Comparison of ENCODE assay signal across 16 cellular contexts in the genomic region with DNA sequence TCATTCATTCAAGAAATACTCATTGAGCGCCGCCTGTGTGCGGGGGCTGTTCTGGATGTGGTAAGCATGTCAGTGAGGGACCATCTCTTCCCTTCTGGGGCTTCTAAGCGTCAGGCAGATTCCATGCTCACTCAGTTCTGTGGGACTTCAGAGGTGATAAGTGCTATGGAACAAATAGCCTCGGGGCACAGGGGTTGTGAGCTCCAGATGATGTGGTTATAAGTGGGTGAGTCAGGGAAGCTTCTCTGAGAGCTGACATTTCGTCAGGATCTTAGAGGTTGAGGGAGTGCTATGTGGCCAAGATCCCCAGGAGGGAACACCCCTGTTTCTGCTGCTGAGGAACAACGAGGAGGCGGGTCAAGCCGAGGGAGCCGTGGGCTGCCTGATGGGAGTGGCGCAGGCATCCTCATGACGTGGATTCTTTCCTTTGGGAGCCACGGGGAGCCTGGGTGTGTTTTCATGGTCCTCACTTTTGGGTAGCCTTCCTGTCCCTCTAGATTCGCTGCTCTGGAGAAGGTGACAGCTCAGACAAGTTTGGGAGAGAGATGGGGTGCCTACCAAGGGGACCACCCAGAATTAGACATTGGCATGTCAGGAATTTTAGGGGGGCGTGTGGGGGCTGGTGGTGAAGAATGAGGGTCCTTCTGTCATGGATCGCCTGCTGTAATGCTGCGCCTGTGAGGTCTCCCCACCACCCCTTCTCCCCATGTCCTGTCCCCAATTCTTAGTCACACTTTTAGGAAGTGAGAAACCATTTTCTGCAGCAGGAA. TPM values are rescaled to one million over a fixed set of nuclear protein-coding genes. Genes with fewer than 3 reads are reported as not detected.
DNase-seq lines count a peak whose midpoint lies in the region; ATAC-seq and TF ChIP-seq lines count a peak whose summit lies in the region.
"Had no signal": no experiment of that assay in that cellular context is flagged by ENCODE, and none has a peak within 500 bp of the region (broad histone marks: within the 10 kb centered on the region; RNA-seq: fewer than 3 reads in every experiment).

No MANE protein-coding gene starts in this region.

- H3K23ac ChIP-seq in trophoblast cell (ENCODE audit: low read length), result no peak overlapping the region

- no peak overlapping the region for H4K8ac ChIP-seq in trophoblast cell (ENCODE audit: low read depth, low read length)

- no peaks in the 10 kb centered on the region for H3K9me3 ChIP-seq in MG63
- no peaks in the 10 kb centered on the region for H3K9me3 ChIP-seq in endodermal cell (ENCODE audit: control insufficient read depth, low read length)
- H3K9me3 ChIP-seq in trophoblast cell (ENCODE audit: insufficient read depth, low read depth, low read length), result peaks cover 2% of the 10 kb centered on the region
- H3K9me3 ChIP-seq in left ventricle myocardium inferior (replicated peaks), result no peaks in the 10 kb centered on the region

- ATAC-seq in Right ventricle myocardium inferior, result no peak
- ATAC-seq: Panc1, T-cell, WTC11 had no signal

- H3K27me3 ChIP-seq in MG63 (no peaks in the 10 kb centered on the region), endodermal cell (ENCODE audit: control insufficient read depth, insufficient read depth, low read length, poor library complexity, severe bottlenecking) (no peaks in the 10 kb centered on the region), trophoblast cell (ENCODE audit: insufficient read depth, low read length) (no peaks in the 10 kb centered on the region), left ventricle myocardium inferior (ENCODE audit: low read depth) (peaks cover 68% of the 10 kb centered on the region)

- no peak overlapping the region for H3K9ac ChIP-seq in endodermal cell (ENCODE audit: extremely low read depth, low read length, poor library complexity, severe bottlenecking)
- H3K9ac ChIP-seq in trophoblast cell (ENCODE audit: low read length), result no peak overlapping the region

- no peak overlapping the region for H3K4me3 Mint-ChIP-seq in endodermal cell
- H3K4me3 Mint-ChIP-seq: naive B cell, T-cell, WTC11 had no signal

- no peak overlapping the region for H2BK120ac ChIP-seq in trophoblast cell (ENCODE audit: insufficient read depth, low read length, poor library complexity)

- DNase-seq in NCI-H146 (lab: John Stamatoyannopoulos, UW), result peak; percentile 20
- no peak for DNase-seq in NCI-H146 treated with DMSO at 0.1 percent for 48 hours (lab: John Stamatoyannopoulos, UW; ENCODE audit: unreplicated experiment)
- peak; percentile 60 for DNase-seq in MG63
- DNase-seq in endodermal cell, result peak; percentile 49
- DNase-seq in trophoblast cell, result peak; percentile 91 to 94
- DNase-seq in HT-29 (ENCODE audit: low spot score), result no peak
- no peak for DNase-seq in left ventricle myocardium inferior
- DNase-seq in Right ventricle myocardium inferior (ENCODE audit: missing footprints), result no peak
- DNase-seq: activated effector memory CD4-positive, alpha-beta T cell treated with Interleukin-2 at 50 U/mL for 16 hours; H9; naive B cell; NCI-H1436; NCI-H748 treated with DMSO at 0.1 percent for 48 hours; T-cell had no signal

- no peak overlapping the region for H3K27ac ChIP-seq in endodermal cell (ENCODE audit: low read depth, low read length)
- H3K27ac ChIP-seq in trophoblast cell (ENCODE audit: low read depth, low read length), result no peak overlapping the region
- no peak overlapping the region for H3K27ac ChIP-seq in left ventricle myocardium inferior (replicated peaks)

- H2AFZ ChIP-seq in trophoblast cell (ENCODE audit: insufficient read depth, low read length, poor library complexity), result no peak overlapping the region

- H3K36me3 Mint-ChIP-seq in endodermal cell (ENCODE audit: low read depth), result peaks cover 1% of the 10 kb centered on the region
- H3K36me3 Mint-ChIP-seq: naive B cell, T-cell, WTC11 had no signal

- no peak overlapping the region for H3K4ac ChIP-seq in trophoblast cell (ENCODE audit: low read depth, low read length)

- no peak overlapping the region for H3K14ac ChIP-seq in trophoblast cell (ENCODE audit: low read length)

- H3K79me1 ChIP-seq in trophoblast cell (ENCODE audit: low read length), result peaks cover 3% of the 10 kb centered on the region

- no peak overlapping the region for H3K4me3 ChIP-seq in MG63
- no peak overlapping the region for H3K4me3 ChIP-seq in endodermal cell (ENCODE audit: low read length)
- no peak overlapping the region for H3K4me3 ChIP-seq in trophoblast cell (ENCODE audit: low read depth, low read length)
- H3K4me3 ChIP-seq in left ventricle myocardium inferior, result no peak overlapping the region

- H4K91ac ChIP-seq in trophoblast cell (ENCODE audit: low read depth, low read length), result no peak overlapping the region

- TF ChIP-seq CTCF in endodermal cell (conservative IDR thresholded peaks at IDR 0.05) (no peak), left ventricle myocardium inferior (IDR thresholded peaks at IDR 0.05; ENCODE audit: borderline replicate concordance) (no peak)

- H4K12ac ChIP-seq in trophoblast cell (ENCODE audit: low read depth, low read length), result no peak overlapping the region

- H2BK12ac ChIP-seq in trophoblast cell (ENCODE audit: low read length), result no peak overlapping the region

- H3K9me3 Mint-ChIP-seq in endodermal cell, result peaks cover 7% of the 10 kb centered on the region
- H3K9me3 Mint-ChIP-seq: H9, naive B cell, T-cell, WTC11 had no signal

- intact Hi-C loops in left ventricle myocardium inferior (cut with micrococcal nuclease), result no loop called here
- intact Hi-C loops in Right ventricle myocardium inferior (cut with DNase I), result no loop called here

- H3K27me3 Mint-ChIP-seq in endodermal cell (ENCODE audit: insufficient read depth), result peaks cover 5% of the 10 kb centered on the region

- peaks cover 61% of the 10 kb centered on the region for H3K4me1 Mint-ChIP-seq in endodermal cell
- H3K4me1 Mint-ChIP-seq: naive B cell, T-cell had no signal

- H3K79me2 ChIP-seq in trophoblast cell (ENCODE audit: control insufficient read depth, insufficient read depth, low read length, poor library complexity), result no peaks in the 10 kb centered on the region

- H2BK5ac ChIP-seq in trophoblast cell (ENCODE audit: low read depth, low read length, poor library complexity), result no peak overlapping the region

- H3K18ac ChIP-seq in trophoblast cell (ENCODE audit: low read length), result no peak overlapping the region

- H3K4me1 ChIP-seq in endodermal cell (ENCODE audit: control insufficient read depth, insufficient read depth, low read length) (peaks cover 19% of the 10 kb centered on the region), trophoblast cell (ENCODE audit: control insufficient read depth in 1 of 2, insufficient read depth in 2 of 2, low read length in 2 of 2) (peaks cover 23% of the 10 kb centered on the region in 2 experiments), left ventricle myocardium inferior (no peaks in the 10 kb centered on the region)

- WGBS in endodermal cell (ENCODE audit: insufficient coverage in 1 of 2, insufficient read length in 1 of 2), 2 experiments, result 94 to 100% methylated on average over 5 to 16 of the region's 17 CpGs
- WGBS in trophoblast cell (ENCODE audit: extremely low coverage, insufficient coverage, insufficient read length), result no CpG with 5 or more reads among the region's 17 CpGs

- H3K36me3 ChIP-seq in MG63 (no peaks in the 10 kb centered on the region), endodermal cell (ENCODE audit: control insufficient read depth, insufficient read depth, low read length) (no peaks in the 10 kb centered on the region), trophoblast cell (ENCODE audit: control insufficient read depth in 1 of 2, insufficient read depth in 2 of 2, low read length in 2 of 2) (no peaks in the 10 kb centered on the region), left ventricle myocardium inferior (no peaks in the 10 kb centered on the region)

- H3K27ac Mint-ChIP-seq in endodermal cell, result no peak overlapping the region
- H3K27ac Mint-ChIP-seq: naive B cell, T-cell had no signal

- no peak overlapping the region for H2AK5ac ChIP-seq in trophoblast cell (ENCODE audit: low read length)

- no peak overlapping the region for H3K4me2 ChIP-seq in trophoblast cell (ENCODE audit: low read length)

RNA-seq across cellular contexts. Expression of a gene that starts 38.5 kb away (rescaled TPM):
- 0.20 and 0.23 TPM in 2 replicates for total RNA-seq in MG63 (2014; rRNA removed; shearing (Covaris generic); ENCODE audit: low replicate concordance)
- total RNA-seq in endodermal cell, result 1 to 10 TPM; 5.8 to 8.4 TPM
- polyA plus RNA-seq in endodermal cell (2013, experiment 1 of 2), result 8.8 TPM
- polyA plus RNA-seq in endodermal cell (2013, experiment 2 of 2), result 8.4 TPM
- polyA plus RNA-seq in trophoblast cell (2013), result 4.4 and 4.7 TPM in 2 replicates
- not detected in 2 replicates for total RNA-seq in HT-29 (2014; rRNA removed; shearing (Covaris generic))
- total RNA-seq in left ventricle myocardium inferior, result 0.44 TPM
- 0.08 TPM for total RNA-seq in Right ventricle myocardium inferior

Comparison
In these comparisons a context has a peak if more than half of its experiments do, and no peak if none do; other contexts are left out.
1. DNase-seq: peak in NCI-H146 (single experiment), MG63 (single experiment), endodermal cell (single experiment) and trophoblast cell (2 of 2); none in NCI-H146 treated with DMSO at 0.1 percent for 48 hours (single experiment), HT-29 (single experiment), left ventricle myocardium inferior (single experiment) and Right ventricle myocardium inferior (single experiment).